Comparison of ENCODE assay signal across 2 cellular contexts in genomic region chr1:87331319-87332269, GRCh38.
TF ChIP-seq lines count a peak whose summit lies in the region.

No MANE protein-coding gene starts in this region.

TF ChIP-seq in HEK293, 187 proteins besides CTCF, POLR2A, EP300 and RAD21 (continued from another document and continues in another):
- TF ChIP-seq, protein P1, sequence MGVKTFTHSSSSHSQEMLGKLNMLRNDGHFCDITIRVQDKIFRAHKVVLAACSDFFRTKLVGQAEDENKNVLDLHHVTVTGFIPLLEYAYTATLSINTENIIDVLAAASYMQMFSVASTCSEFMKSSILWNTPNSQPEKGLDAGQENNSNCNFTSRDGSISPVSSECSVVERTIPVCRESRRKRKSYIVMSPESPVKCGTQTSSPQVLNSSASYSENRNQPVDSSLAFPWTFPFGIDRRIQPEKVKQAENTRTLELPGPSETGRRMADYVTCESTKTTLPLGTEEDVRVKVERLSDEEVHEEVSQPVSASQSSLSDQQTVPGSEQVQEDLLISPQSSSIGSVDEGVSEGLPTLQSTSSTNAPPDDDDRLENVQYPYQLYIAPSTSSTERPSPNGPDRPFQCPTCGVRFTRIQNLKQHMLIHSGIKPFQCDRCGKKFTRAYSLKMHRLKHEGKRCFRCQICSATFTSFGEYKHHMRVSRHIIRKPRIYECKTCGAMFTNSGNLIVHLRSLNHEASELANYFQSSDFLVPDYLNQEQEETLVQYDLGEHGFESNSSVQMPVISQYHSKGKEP (tag by site-specific recombination; IDR thresholded peaks at IDR 0.05), result no peak; the same call in none of the 2 replicates
- peak; percentile 81 for TF ChIP-seq SP2 (tag by site-specific recombination; IDR thresholded peaks at IDR 0.05)
- TF ChIP-seq KLF9 (tag by site-specific recombination; IDR thresholded peaks at IDR 0.05; ENCODE audit: low read depth), result peak; percentile 60
- TF ChIP-seq ZNF157 (tag by site-specific recombination; IDR thresholded peaks at IDR 0.05), result peak; percentile 51; the same call in 1 of the 2 replicates
- no peak for TF ChIP-seq ZNF23 (tag by site-specific recombination; IDR thresholded peaks at IDR 0.05; ENCODE audit: borderline replicate concordance)
- TF ChIP-seq ZNF292 (tag by site-specific recombination; IDR thresholded peaks at IDR 0.05; ENCODE audit: borderline replicate concordance, low read depth), result no peak
- peak; percentile 11; the same call in 1 of the 2 replicates for TF ChIP-seq ZNF629 (tag by site-specific recombination; IDR thresholded peaks at IDR 0.05)
- no peak for TF ChIP-seq ZNF19 (tag by site-specific recombination; IDR thresholded peaks at IDR 0.05; ENCODE audit: low read depth)
- TF ChIP-seq ZNF76 (tag by site-specific recombination; IDR thresholded peaks at IDR 0.05; ENCODE audit: borderline replicate concordance, low read depth), result peak; percentile 60; the same call in 1 of the 2 replicates
- TF ChIP-seq KLF10 (tag by site-specific recombination; IDR thresholded peaks at IDR 0.05), result peak; percentile 95
- peak; percentile 76 for TF ChIP-seq ZBTB26 (tag by site-specific recombination; optimal IDR thresholded peaks at IDR 0.05)
- TF ChIP-seq ZNF211 (tag by site-specific recombination; IDR thresholded peaks at IDR 0.05; ENCODE audit: low read depth), result no peak
- TF ChIP-seq ZFHX2 (tag by site-specific recombination; conservative IDR thresholded peaks at IDR 0.05), result peak; percentile 79
- peak; percentile 9; the same call in 1 of the 2 replicates for TF ChIP-seq TCF7L2 (IDR thresholded peaks at IDR 0.05; ENCODE audit: borderline replicate concordance, low read depth, low read length)
- no peak for TF ChIP-seq ZNF148 (tag by site-specific recombination; IDR thresholded peaks at IDR 0.05; ENCODE audit: borderline replicate concordance)
- TF ChIP-seq, protein P2, sequence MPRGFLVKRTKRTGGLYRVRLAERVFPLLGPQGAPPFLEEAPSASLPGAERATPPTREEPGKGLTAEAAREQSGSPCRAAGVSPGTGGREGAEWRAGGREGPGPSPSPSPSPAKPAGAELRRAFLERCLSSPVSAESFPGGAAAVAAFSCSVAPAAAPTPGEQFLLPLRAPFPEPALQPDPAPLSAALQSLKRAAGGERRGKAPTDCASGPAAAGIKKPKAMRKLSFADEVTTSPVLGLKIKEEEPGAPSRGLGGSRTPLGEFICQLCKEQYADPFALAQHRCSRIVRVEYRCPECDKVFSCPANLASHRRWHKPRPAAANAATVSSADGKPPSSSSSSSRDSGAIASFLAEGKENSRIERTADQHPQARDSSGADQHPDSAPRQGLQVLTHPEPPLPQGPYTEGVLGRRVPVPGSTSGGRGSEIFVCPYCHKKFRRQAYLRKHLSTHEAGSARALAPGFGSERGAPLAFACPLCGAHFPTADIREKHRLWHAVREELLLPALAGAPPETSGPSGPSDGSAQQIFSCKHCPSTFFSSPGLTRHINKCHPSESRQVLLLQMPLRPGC (tag by site-specific recombination; IDR thresholded peaks at IDR 0.05), result no peak
- TF ChIP-seq, protein P3, sequence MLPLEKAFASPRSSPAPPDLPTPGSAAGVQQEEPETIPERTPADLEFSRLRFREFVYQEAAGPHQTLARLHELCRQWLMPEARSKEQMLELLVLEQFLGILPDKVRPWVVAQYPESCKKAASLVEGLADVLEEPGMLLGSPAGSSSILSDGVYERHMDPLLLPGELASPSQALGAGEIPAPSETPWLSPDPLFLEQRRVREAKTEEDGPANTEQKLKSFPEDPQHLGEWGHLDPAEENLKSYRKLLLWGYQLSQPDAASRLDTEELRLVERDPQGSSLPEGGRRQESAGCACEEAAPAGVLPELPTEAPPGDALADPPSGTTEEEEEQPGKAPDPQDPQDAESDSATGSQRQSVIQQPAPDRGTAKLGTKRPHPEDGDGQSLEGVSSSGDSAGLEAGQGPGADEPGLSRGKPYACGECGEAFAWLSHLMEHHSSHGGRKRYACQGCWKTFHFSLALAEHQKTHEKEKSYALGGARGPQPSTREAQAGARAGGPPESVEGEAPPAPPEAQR (tag by site-specific recombination; IDR thresholded peaks at IDR 0.05), result no peak
- peak; percentile 93 for TF ChIP-seq ZNF792 (tag by site-specific recombination; IDR thresholded peaks at IDR 0.05)
- TF ChIP-seq ZNF670 (tag by site-specific recombination; IDR thresholded peaks at IDR 0.05; ENCODE audit: low read depth), result no peak
- no peak for TF ChIP-seq ZNF132 (tag by site-specific recombination; IDR thresholded peaks at IDR 0.05; ENCODE audit: borderline replicate concordance)
- TF ChIP-seq SP3 (tag by site-specific recombination; IDR thresholded peaks at IDR 0.05), result peak; percentile 76

TF ChIP-seq in H1, 55 proteins besides CTCF, POLR2A, EP300 and RAD21 (continued from another document):
- TF ChIP-seq CTBP2 (IDR thresholded peaks at IDR 0.05; ENCODE audit: borderline replicate concordance, insufficient read depth, insufficient read length, low read length) (no peak), TEAD4 (IDR thresholded peaks at IDR 0.05; ENCODE audit: low read depth, low read length) (peak; percentile 53; the same call in 1 of the 2 replicates), SIX5 (IDR thresholded peaks at IDR 0.05; ENCODE audit: low read depth, low read length) (no peak), CEBPB (IDR thresholded peaks at IDR 0.05; ENCODE audit: low read depth, low read length) (peak; percentile 88), YY1 (IDR thresholded peaks at IDR 0.05; ENCODE audit: low read depth, low read length) (0 out of 2 replicates have a peak, but pooled peaks have one; percentile 42), ASH2L (IDR thresholded peaks at IDR 0.05; ENCODE audit: low read length) (peak; percentile 97), SP4 (IDR thresholded peaks at IDR 0.05; ENCODE audit: low read length) (no peak), KDM1A (IDR thresholded peaks at IDR 0.05; ENCODE audit: borderline replicate concordance, low read length) (no peak), SRF (IDR thresholded peaks at IDR 0.05; ENCODE audit: low read depth, low read length) (no peak), SP1 (IDR thresholded peaks at IDR 0.05; ENCODE audit: low read depth, low read length) (peak; percentile 81), PHF8 (conservative IDR thresholded peaks at IDR 0.05; ENCODE audit: low read depth, low read length) (0 out of 2 replicates have a peak, but pooled peaks have one; percentile 28), JUN (IDR thresholded peaks at IDR 0.05; ENCODE audit: low read depth, low read length) (no peak), SIN3A (conservative IDR thresholded peaks at IDR 0.05 in 1 of 2, IDR thresholded peaks at IDR 0.05 in 1 of 2; ENCODE audit: low read depth in 1 of 2, low read length in 2 of 2) (peak; percentile 89 to 93), JUND (IDR thresholded peaks at IDR 0.05; ENCODE audit: low read length) (peak; percentile 67; the same call in 1 of the 2 replicates), SAP30 (IDR thresholded peaks at IDR 0.05; ENCODE audit: insufficient read depth, insufficient replicate concordance, low read length) (peak; percentile 86), FOSL1 (IDR thresholded peaks at IDR 0.05; ENCODE audit: insufficient read depth, low read depth, low read length) (no peak), RBBP5 (IDR thresholded peaks at IDR 0.05; ENCODE audit: borderline replicate concordance, low read depth, low read length) (peak; percentile 98), KDM4A (IDR thresholded peaks at IDR 0.05; ENCODE audit: low read depth, low read length, severe bottlenecking) (peak; percentile 18), EZH2 (IDR thresholded peaks at IDR 0.05; ENCODE audit: low read depth, low read length, severe bottlenecking) (no peak), MAX (IDR thresholded peaks at IDR 0.05) (peak; percentile 77), POLR2AphosphoS5 (IDR thresholded peaks at IDR 0.05; ENCODE audit: low read depth, low read length) (peak; percentile 74), CHD1 (IDR thresholded peaks at IDR 0.05; ENCODE audit: low read depth, low read length) (no peak), HDAC2 (IDR thresholded peaks at IDR 0.05; ENCODE audit: borderline replicate concordance in 1 of 2, low read depth in 2 of 2, low read length in 2 of 2) (peak; percentile 19 to 90; a peak in 1 of 4 replicates), TAF7 (optimal IDR thresholded peaks at IDR 0.05; ENCODE audit: borderline replicate concordance, low read depth, low read length) (peak; percentile 50), EGR1 (IDR thresholded peaks at IDR 0.05; ENCODE audit: borderline replicate concordance, low read depth, low read length) (peak; percentile 92)
- TF ChIP-seq, protein P4, sequence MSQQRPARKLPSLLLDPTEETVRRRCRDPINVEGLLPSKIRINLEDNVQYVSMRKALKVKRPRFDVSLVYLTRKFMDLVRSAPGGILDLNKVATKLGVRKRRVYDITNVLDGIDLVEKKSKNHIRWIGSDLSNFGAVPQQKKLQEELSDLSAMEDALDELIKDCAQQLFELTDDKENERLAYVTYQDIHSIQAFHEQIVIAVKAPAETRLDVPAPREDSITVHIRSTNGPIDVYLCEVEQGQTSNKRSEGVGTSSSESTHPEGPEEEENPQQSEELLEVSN (IDR thresholded peaks at IDR 0.05), result 0 out of 2 replicates have a peak, but pooled peaks have one; percentile 15
- TF ChIP-seq, protein P5, sequence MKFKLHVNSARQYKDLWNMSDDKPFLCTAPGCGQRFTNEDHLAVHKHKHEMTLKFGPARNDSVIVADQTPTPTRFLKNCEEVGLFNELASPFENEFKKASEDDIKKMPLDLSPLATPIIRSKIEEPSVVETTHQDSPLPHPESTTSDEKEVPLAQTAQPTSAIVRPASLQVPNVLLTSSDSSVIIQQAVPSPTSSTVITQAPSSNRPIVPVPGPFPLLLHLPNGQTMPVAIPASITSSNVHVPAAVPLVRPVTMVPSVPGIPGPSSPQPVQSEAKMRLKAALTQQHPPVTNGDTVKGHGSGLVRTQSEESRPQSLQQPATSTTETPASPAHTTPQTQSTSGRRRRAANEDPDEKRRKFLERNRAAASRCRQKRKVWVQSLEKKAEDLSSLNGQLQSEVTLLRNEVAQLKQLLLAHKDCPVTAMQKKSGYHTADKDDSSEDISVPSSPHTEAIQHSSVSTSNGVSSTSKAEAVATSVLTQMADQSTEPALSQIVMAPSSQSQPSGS (IDR thresholded peaks at IDR 0.05; ENCODE audit: low read length), result 0 out of 2 replicates have a peak, but pooled peaks have one; percentile 58
